8 cellular contexts compared by ENCODE assay signal in the genomic region with DNA sequence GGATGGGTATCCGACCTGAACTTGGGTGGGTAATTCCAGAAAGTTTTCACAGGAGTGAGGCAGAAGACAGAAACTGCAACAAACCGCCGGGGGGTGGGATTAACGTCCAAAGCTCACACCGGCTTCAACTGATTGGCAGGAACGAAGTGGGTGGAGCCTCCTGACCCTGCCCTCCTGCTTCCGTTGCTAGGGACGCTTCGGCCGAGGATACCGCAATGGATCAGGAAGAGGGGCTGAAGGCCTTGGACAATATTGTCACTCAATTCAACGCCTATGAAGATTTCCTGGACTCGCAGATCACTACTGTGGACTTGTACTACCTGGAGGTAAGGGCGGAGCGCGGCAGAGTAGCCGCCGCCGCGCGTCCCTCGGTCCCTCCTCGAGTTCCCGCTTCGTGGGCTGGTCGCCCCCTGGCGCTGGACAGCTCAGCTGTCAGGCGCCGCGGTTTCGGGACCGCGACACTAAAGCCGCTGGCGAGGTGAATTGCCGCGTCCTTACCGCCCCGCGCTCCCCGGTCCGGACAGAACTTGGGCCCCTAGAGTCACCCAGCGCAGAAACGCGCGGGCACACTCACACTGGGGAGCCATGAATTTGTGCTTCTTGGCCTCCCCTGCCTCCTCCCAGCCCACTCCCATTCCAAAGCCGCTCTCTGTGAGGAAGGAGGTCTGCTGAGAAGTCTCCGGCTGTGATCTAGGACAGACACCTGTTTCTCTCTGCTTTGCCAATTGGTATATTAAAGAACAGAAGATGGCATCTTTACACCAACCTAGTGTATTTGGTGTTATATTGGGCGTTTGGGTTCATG. TPM values are rescaled to one million over a fixed set of nuclear protein-coding genes. Genes with fewer than 3 reads are reported as not detected.
DNase-seq lines count a peak whose midpoint lies in the region; ATAC-seq and TF ChIP-seq lines count a peak whose summit lies in the region.

Gene CFAP299 (plus strand): TSS at position 177 of the 805 bp plus-strand sequence.

- H3K36me3 ChIP-seq in ES-I3 (ENCODE audit: insufficient read depth, low read length) (no peaks in the 10 kb centered on the region), right atrium auricular region (no peaks in the 10 kb centered on the region), psoas muscle (ENCODE audit: insufficient read depth in 1 of 2, low read depth in 1 of 2) (no peaks in the 10 kb centered on the region)

- peak; percentile 90 for DNase-seq in H4 (ENCODE audit: low spot score)
- DNase-seq in LHCN-M2 (ENCODE audit: low read depth) = peak; percentile 91
- DNase-seq in amniotic epithelial cell (ENCODE audit: low read depth) = peak; percentile 83
- peak; percentile 69 for DNase-seq in right atrium auricular region (ENCODE audit: low spot score)
- DNase-seq in psoas muscle = peak; percentile 81 to 87
- no peak for DNase-seq in putamen (ENCODE audit: low spot score)

- no peaks in the 10 kb centered on the region for H3K9me3 ChIP-seq in ES-I3 (ENCODE audit: control insufficient read depth, insufficient read depth, low read length)
- H3K9me3 ChIP-seq in right atrium auricular region = no peaks in the 10 kb centered on the region
- no peaks in the 10 kb centered on the region for H3K9me3 ChIP-seq in psoas muscle

- H3K4me1 ChIP-seq in ES-I3 (ENCODE audit: insufficient read depth, low read length) = no peaks in the 10 kb centered on the region
- peaks cover 0 to 8% of the 10 kb centered on the region in 2 donors for H3K4me1 ChIP-seq in right atrium auricular region
- H3K4me1 ChIP-seq in psoas muscle = no peaks in the 10 kb centered on the region

- TF ChIP-seq CTCF in right atrium auricular region (IDR thresholded peaks at IDR 0.05) (peak; percentile 40 to 60), psoas muscle (IDR thresholded peaks at IDR 0.05) (peak; percentile 31)

- H3K27me3 ChIP-seq in right atrium auricular region (no peaks in the 10 kb centered on the region), psoas muscle (ENCODE audit: insufficient read depth in 3 of 3, low read length in 2 of 3) (peaks cover 0 to 28% (median 3%) of the 10 kb centered on the region in 3 donors)

- intact Hi-C loops in psoas muscle (cut with DNase I) = no loop called here

- H3K9ac ChIP-seq in ES-I3 (ENCODE audit: low read depth, low read length) = peak within 1 kb of the TSS; percentile 32; the same call in 1 of the 2 replicates

- H3K27ac ChIP-seq in right atrium auricular region = peak within 1 kb of the TSS in 1 of 2 donors; percentile 32
- H3K27ac ChIP-seq in psoas muscle = no peak within 1 kb of the TSS

- ATAC-seq in SK-N-SH treated with all-trans-retinoic acid at 6 μM for 48 hours (peak; percentile 94), psoas muscle (peak; percentile 82 to 97 (median 94))

- 0 to 1% (median 1%) methylated on average over 48 to 49 of the region's 49 CpGs for WGBS in psoas muscle, 3 donors

- H3K4me3 ChIP-seq in right atrium auricular region (peak within 1 kb of the TSS; percentile 47 to 52), psoas muscle (peak within 1 kb of the TSS; percentile 72)

TF ChIP-seq in SK-N-SH treated with all-trans-retinoic acid at 6 μM for 48 hours, 23 proteins besides CTCF, POLR2A, EP300 and RAD21:
- TF ChIP-seq BACH2 (CRISPR knock-in tag; IDR thresholded peaks at IDR 0.05; ENCODE audit: borderline replicate concordance) (no peak), OSR1 (CRISPR knock-in tag; IDR thresholded peaks at IDR 0.05) (no peak), ZNF70 (CRISPR knock-in tag; IDR thresholded peaks at IDR 0.05) (no peak), TSHZ2 (CRISPR knock-in tag; IDR thresholded peaks at IDR 0.05) (no peak), PPARA (CRISPR knock-in tag; IDR thresholded peaks at IDR 0.05; ENCODE audit: borderline replicate concordance) (no peak), ESRRG (CRISPR knock-in tag; IDR thresholded peaks at IDR 0.05) (no peak), TOX (CRISPR knock-in tag; IDR thresholded peaks at IDR 0.05; ENCODE audit: borderline replicate concordance) (no peak), ZFP30 (CRISPR knock-in tag; IDR thresholded peaks at IDR 0.05) (no peak), RARB (CRISPR knock-in tag; IDR thresholded peaks at IDR 0.05) (no peak), POU6F1 (CRISPR knock-in tag; IDR thresholded peaks at IDR 0.05; ENCODE audit: borderline replicate concordance, low read depth) (no peak), ZC3H10 (CRISPR knock-in tag; IDR thresholded peaks at IDR 0.05) (no peak), CSDC2 (CRISPR knock-in tag; IDR thresholded peaks at IDR 0.05) (no peak), ZFP3 (CRISPR knock-in tag; IDR thresholded peaks at IDR 0.05) (no peak), CREB5 (CRISPR knock-in tag; IDR thresholded peaks at IDR 0.05; ENCODE audit: low read depth) (no peak), ZNF8 (CRISPR knock-in tag; IDR thresholded peaks at IDR 0.05) (no peak), GLIS3 (CRISPR knock-in tag; IDR thresholded peaks at IDR 0.05) (no peak), ZNF565 (CRISPR knock-in tag; conservative IDR thresholded peaks at IDR 0.05; ENCODE audit: low read depth) (no peak), SNAI2 (CRISPR knock-in tag; IDR thresholded peaks at IDR 0.05) (no peak), ISL1 (CRISPR knock-in tag; IDR thresholded peaks at IDR 0.05) (no peak)
- TF ChIP-seq, protein P1, sequence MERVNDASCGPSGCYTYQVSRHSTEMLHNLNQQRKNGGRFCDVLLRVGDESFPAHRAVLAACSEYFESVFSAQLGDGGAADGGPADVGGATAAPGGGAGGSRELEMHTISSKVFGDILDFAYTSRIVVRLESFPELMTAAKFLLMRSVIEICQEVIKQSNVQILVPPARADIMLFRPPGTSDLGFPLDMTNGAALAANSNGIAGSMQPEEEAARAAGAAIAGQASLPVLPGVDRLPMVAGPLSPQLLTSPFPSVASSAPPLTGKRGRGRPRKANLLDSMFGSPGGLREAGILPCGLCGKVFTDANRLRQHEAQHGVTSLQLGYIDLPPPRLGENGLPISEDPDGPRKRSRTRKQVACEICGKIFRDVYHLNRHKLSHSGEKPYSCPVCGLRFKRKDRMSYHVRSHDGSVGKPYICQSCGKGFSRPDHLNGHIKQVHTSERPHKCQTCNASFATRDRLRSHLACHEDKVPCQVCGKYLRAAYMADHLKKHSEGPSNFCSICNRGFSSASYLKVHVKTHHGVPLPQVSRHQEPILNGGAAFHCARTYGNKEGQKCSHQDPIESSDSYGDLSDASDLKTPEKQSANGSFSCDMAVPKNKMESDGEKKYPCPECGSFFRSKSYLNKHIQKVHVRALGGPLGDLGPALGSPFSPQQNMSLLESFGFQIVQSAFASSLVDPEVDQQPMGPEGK (CRISPR knock-in tag; IDR thresholded peaks at IDR 0.05; ENCODE audit: borderline replicate concordance) = no peak

RNA-seq across cellular contexts. Expression of gene CFAP299, which starts in this region (rescaled TPM):
- total RNA-seq in H4 (2014; rRNA removed; shearing (Covaris generic)) = 0.21 TPM in 1 of 2 replicates, not detected in the other
- total RNA-seq in LHCN-M2 (2014; rRNA removed) (0.71 and 1.3 TPM in 2 replicates), right atrium auricular region (not detected), psoas muscle (not detected)
- polyA plus RNA-seq in LHCN-M2 (2012) = 2.2 TPM
- not detected for polyA plus RNA-seq in psoas muscle

Comparison
In these comparisons a context has a peak if more than half of its experiments do, and no peak if none do; other contexts are left out.
1. Peak in DNase-seq in H4; RNA of the gene not detected or under 1 TPM.
2. Peak in DNase-seq and H3K4me3 ChIP-seq in right atrium auricular region; RNA of the gene not detected or under 1 TPM.
3. Peak in DNase-seq, ATAC-seq and H3K4me3 ChIP-seq in psoas muscle; RNA of the gene not detected or under 1 TPM.